ENCODE assay signal across 1 cellular context in the genomic region with DNA sequence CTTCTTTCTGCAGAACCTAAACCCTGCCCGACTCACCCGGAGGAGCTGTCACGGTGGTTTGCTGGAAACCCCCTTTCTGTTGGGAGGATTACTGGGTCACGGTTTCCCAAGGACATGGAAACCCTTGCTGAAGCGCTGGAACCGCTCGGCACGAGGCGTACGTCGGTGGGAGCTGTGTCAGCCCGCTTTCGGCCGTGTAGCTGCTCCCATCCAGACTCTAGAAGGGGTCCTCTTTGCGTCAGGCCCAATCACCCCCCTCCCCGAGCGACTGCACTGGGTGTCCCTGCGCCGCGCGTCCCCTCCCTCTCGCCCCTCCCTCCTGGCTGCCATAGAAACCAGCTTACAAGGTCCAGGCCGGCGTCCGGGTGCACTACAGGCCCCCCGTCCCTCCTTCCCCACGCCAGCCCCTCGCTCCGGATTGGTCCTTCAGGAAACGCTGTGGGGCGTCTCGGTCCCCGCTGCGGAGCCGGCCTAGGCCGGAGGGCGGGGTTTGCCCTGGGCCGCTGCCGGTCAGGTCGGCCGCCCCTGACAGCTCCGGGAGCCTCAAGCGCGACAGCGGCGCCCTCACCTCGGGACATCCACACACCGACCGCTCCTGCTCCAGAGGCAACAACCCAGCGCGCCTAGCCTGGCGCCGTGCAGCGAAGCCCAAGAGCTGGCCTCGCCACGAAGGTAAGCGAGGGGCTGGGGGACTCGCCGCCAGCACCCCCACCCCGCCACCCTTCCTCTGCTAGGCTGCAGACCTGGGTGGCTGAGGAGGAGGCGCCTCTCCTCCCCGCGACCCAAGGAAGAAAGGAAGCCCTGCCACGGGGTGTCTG.
A peak's percentile ranks its signal among the peaks of the same experiment; 100 is the strongest.
TF ChIP-seq lines count a peak whose summit lies in the region.

TSS of gene NIM1K (plus strand) at position 486 of the 818 bp plus-strand sequence. CDS start 53,551 bp downstream, outside the sequence.

TF ChIP-seq in HepG2, 621 proteins besides CTCF, POLR2A, EP300 and RAD21 (continued from another document and continues in another):
- TF ChIP-seq, protein P1, sequence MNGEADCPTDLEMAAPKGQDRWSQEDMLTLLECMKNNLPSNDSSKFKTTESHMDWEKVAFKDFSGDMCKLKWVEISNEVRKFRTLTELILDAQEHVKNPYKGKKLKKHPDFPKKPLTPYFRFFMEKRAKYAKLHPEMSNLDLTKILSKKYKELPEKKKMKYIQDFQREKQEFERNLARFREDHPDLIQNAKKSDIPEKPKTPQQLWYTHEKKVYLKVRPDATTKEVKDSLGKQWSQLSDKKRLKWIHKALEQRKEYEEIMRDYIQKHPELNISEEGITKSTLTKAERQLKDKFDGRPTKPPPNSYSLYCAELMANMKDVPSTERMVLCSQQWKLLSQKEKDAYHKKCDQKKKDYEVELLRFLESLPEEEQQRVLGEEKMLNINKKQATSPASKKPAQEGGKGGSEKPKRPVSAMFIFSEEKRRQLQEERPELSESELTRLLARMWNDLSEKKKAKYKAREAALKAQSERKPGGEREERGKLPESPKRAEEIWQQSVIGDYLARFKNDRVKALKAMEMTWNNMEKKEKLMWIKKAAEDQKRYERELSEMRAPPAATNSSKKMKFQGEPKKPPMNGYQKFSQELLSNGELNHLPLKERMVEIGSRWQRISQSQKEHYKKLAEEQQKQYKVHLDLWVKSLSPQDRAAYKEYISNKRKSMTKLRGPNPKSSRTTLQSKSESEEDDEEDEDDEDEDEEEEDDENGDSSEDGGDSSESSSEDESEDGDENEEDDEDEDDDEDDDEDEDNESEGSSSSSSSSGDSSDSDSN (CRISPR knock-in tag; IDR thresholded peaks at IDR 0.05) = peak; percentile 84
- no peak for TF ChIP-seq TSC22D2 (CRISPR knock-in tag; IDR thresholded peaks at IDR 0.05; ENCODE audit: borderline replicate concordance)
- TF ChIP-seq THYN1 (CRISPR knock-in tag; IDR thresholded peaks at IDR 0.05; ENCODE audit: borderline replicate concordance, low read depth) = no peak
- TF ChIP-seq DZIP1 (CRISPR knock-in tag; IDR thresholded peaks at IDR 0.05) = 0 out of 2 replicates have a peak, but pooled peaks have one; percentile 61
- TF ChIP-seq ZNF407 (CRISPR knock-in tag; IDR thresholded peaks at IDR 0.05; ENCODE audit: not compliant biosample characterization) = no peak
- TF ChIP-seq, protein P2, sequence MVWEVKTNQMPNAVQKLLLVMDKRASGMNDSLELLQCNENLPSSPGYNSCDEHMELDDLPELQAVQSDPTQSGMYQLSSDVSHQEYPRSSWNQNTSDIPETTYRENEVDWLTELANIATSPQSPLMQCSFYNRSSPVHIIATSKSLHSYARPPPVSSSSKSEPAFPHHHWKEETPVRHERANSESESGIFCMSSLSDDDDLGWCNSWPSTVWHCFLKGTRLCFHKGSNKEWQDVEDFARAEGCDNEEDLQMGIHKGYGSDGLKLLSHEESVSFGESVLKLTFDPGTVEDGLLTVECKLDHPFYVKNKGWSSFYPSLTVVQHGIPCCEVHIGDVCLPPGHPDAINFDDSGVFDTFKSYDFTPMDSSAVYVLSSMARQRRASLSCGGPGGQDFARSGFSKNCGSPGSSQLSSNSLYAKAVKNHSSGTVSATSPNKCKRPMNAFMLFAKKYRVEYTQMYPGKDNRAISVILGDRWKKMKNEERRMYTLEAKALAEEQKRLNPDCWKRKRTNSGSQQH (CRISPR knock-in tag; IDR thresholded peaks at IDR 0.05; ENCODE audit: low read depth) = no peak
- peak; percentile 59 for TF ChIP-seq ZFX (CRISPR knock-in tag; IDR thresholded peaks at IDR 0.05; ENCODE audit: low read depth)
- no peak for TF ChIP-seq ZNF207 (IDR thresholded peaks at IDR 0.05; ENCODE audit: borderline replicate concordance)
- TF ChIP-seq GPN1 (CRISPR knock-in tag; IDR thresholded peaks at IDR 0.05; ENCODE audit: borderline replicate concordance) = no peak
- no peak for TF ChIP-seq CBX2 (IDR thresholded peaks at IDR 0.05; ENCODE audit: low read depth, low read length)
- peak; percentile 25; the same call in 1 of the 2 replicates for TF ChIP-seq CBX2 (CRISPR knock-in tag; IDR thresholded peaks at IDR 0.05; ENCODE audit: low read depth)
- TF ChIP-seq, protein P3, sequence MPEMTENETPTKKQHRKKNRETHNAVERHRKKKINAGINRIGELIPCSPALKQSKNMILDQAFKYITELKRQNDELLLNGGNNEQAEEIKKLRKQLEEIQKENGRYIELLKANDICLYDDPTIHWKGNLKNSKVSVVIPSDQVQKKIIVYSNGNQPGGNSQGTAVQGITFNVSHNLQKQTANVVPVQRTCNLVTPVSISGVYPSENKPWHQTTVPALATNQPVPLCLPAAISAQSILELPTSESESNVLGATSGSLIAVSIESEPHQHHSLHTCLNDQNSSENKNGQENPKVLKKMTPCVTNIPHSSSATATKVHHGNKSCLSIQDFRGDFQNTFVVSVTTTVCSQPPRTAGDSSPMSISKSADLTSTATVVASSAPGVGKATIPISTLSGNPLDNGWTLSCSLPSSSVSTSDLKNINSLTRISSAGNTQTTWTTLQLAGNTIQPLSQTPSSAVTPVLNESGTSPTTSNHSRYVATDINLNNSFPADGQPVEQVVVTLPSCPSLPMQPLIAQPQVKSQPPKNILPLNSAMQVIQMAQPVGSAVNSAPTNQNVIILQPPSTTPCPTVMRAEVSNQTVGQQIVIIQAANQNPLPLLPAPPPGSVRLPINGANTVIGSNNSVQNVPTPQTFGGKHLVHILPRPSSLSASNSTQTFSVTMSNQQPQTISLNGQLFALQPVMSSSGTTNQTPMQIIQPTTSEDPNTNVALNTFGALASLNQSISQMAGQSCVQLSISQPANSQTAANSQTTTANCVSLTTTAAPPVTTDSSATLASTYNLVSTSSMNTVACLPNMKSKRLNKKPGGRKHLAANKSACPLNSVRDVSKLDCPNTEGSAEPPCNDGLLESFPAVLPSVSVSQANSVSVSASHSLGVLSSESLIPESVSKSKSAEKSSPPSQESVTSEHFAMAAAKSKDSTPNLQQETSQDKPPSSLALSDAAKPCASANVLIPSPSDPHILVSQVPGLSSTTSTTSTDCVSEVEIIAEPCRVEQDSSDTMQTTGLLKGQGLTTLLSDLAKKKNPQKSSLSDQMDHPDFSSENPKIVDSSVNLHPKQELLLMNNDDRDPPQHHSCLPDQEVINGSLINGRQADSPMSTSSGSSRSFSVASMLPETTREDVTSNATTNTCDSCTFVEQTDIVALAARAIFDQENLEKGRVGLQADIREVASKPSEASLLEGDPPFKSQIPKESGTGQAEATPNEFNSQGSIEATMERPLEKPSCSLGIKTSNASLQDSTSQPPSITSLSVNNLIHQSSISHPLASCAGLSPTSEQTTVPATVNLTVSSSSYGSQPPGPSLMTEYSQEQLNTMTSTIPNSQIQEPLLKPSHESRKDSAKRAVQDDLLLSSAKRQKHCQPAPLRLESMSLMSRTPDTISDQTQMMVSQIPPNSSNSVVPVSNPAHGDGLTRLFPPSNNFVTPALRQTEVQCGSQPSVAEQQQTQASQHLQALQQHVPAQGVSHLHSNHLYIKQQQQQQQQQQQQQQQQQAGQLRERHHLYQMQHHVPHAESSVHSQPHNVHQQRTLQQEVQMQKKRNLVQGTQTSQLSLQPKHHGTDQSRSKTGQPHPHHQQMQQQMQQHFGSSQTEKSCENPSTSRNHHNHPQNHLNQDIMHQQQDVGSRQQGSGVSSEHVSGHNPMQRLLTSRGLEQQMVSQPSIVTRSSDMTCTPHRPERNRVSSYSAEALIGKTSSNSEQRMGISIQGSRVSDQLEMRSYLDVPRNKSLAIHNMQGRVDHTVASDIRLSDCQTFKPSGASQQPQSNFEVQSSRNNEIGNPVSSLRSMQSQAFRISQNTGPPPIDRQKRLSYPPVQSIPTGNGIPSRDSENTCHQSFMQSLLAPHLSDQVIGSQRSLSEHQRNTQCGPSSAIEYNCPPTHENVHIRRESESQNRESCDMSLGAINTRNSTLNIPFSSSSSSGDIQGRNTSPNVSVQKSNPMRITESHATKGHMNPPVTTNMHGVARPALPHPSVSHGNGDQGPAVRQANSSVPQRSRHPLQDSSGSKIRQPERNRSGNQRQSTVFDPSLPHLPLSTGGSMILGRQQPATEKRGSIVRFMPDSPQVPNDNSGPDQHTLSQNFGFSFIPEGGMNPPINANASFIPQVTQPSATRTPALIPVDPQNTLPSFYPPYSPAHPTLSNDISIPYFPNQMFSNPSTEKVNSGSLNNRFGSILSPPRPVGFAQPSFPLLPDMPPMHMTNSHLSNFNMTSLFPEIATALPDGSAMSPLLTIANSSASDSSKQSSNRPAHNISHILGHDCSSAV (CRISPR knock-in tag; IDR thresholded peaks at IDR 0.05; ENCODE audit: borderline replicate concordance) = no peak
- no peak for TF ChIP-seq ZHX1 (CRISPR knock-in tag; IDR thresholded peaks at IDR 0.05; ENCODE audit: low read depth)
